ENCODE assay signal across 8 cellular contexts in the genomic region with DNA sequence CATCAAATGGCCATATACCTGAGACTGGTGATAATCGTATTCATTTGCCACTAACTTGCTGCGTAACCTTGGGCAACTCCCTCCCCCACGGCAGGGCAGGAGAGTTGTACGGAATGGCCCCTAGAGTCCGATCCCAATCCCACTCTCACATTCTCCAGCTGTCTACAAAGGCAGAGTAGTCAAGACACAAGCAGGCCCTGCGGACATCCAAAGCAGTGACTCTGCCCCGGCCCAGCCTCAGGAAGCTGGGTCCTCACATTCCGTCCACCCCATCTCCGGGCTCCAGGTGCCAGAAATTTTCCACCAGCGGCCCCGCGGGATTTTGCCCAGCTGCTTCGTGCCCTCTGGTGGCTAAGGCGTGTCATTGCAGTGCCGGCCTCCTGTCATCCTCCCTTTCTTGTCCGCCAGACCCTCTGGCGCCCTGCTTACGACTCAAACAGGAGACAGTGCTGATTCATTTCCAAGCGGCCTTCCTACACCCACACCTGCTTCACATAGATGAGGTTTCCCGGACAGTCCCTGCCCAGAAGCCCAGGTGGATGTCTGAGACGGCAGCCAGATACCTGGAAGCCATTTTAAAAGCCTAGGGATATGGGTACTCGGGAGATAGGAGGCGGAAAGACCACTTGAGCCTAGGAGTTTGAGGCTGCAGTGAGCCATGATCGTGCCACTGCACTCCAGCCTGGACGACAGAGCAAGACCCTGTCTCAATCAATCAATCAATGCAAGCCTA. TPM values are rescaled to one million over a fixed set of nuclear protein-coding genes. Genes with fewer than 3 reads are reported as not detected.
DNase-seq lines count a peak whose midpoint lies in the region; ATAC-seq and TF ChIP-seq lines count a peak whose summit lies in the region.

No MANE protein-coding gene starts in this region.

- H3K27ac ChIP-seq in H9 (ENCODE audit: insufficient read length, low read depth, low read length) (no peak overlapping the region), layer of hippocampus (ENCODE audit: low read depth, low read length) (peak overlapping the region; percentile 8)

- intact Hi-C loops in activated CD4-positive, alpha-beta T cell treated with anti-CD3 and anti-CD28 coated beads for 36 hours (cut with DNase I, micrococcal nuclease): loop anchor here (1.0 to 5.0 kb wide), 6 partner anchors 35 to 394 kb away; a partner anchor contains a TSS

- peaks cover 7% of the 10 kb centered on the region; the same call in 1 of the 2 replicates for H3K4me1 ChIP-seq in H9 (ENCODE audit: insufficient read depth, low read length)

- peaks cover 33 to 35% of the 10 kb centered on the region in 2 experiments for H3K4me1 Mint-ChIP-seq in H9
- H3K4me1 Mint-ChIP-seq in activated CD4-positive, alpha-beta T cell treated with anti-CD3 and anti-CD28 coated beads for 36 hours: peaks cover 69% of the 10 kb centered on the region
- peaks cover 65% of the 10 kb centered on the region for H3K4me1 Mint-ChIP-seq in chondrocyte (ENCODE audit: low read depth)

- H2BK120ac ChIP-seq in H9 (ENCODE audit: low read depth, low read length, poor library complexity, severe bottlenecking): no peak overlapping the region

- H4K91ac ChIP-seq in H9 (ENCODE audit: insufficient read length, low read depth, low read length): no peak overlapping the region

- no peaks in the 10 kb centered on the region for H3K36me3 Mint-ChIP-seq in H9 (ENCODE audit: insufficient read depth in 1 of 3, low read depth in 3 of 3)
- H3K36me3 Mint-ChIP-seq in activated CD4-positive, alpha-beta T cell treated with anti-CD3 and anti-CD28 coated beads for 36 hours (ENCODE audit: low read depth): no peaks in the 10 kb centered on the region
- H3K36me3 Mint-ChIP-seq in chondrocyte (ENCODE audit: low read depth): no peaks in the 10 kb centered on the region

- H3K9ac ChIP-seq in H9 (ENCODE audit: extremely low read depth, insufficient read length, low read length): no peak overlapping the region

- H2BK15ac ChIP-seq in H9 (ENCODE audit: low read depth, low read length): no peak overlapping the region

- no peaks in the 10 kb centered on the region for H3K9me3 ChIP-seq in H9 (ENCODE audit: control insufficient read depth, low read depth, low read length)

- H3K14ac ChIP-seq in H9 (ENCODE audit: insufficient read depth, low read length): no peak overlapping the region

- H3T11ph ChIP-seq in H9 (ENCODE audit: low read length): no peak overlapping the region

- H3K27me3 ChIP-seq in H9 (ENCODE audit: insufficient read depth, low read length): no peaks in the 10 kb centered on the region
- H3K27me3 ChIP-seq in layer of hippocampus (ENCODE audit: control insufficient read depth, insufficient read depth, low read length): no peaks in the 10 kb centered on the region

- no CpG with 5 or more reads among the region's 25 CpGs for WGBS in H9 (ENCODE audit: extremely low coverage, insufficient read length, low lambda C conversion rate)

- H3K4me3 ChIP-seq in AG04449 (ENCODE audit: low read depth, low read length): peak overlapping the region; percentile 23

- H3K23ac ChIP-seq in H9 (ENCODE audit: insufficient read length, low read depth, low read length): no peak overlapping the region

- no peak overlapping the region for H4K8ac ChIP-seq in H9 (replicated peaks; ENCODE audit: insufficient read length, low read depth, low read length)

- H3K4me3 Mint-ChIP-seq in H9 (peak overlapping the region; percentile 27 to 39; a peak in 4 of 5 replicates), chondrocyte (ENCODE audit: unreplicated experiment) (peak overlapping the region; percentile 49)
- peak overlapping the region; percentile 39 for H3K4me3 Mint-ChIP-seq in activated CD4-positive, alpha-beta T cell treated with anti-CD3 and anti-CD28 coated beads for 36 hours

- peak overlapping the region; percentile 4 for H3K18ac ChIP-seq in H9 (ENCODE audit: insufficient read length, low read depth, low read length)

- H3K27me3 Mint-ChIP-seq in H9 (ENCODE audit: low read depth) (peaks cover 15% of the 10 kb centered on the region), chondrocyte (ENCODE audit: low read depth) (no peaks in the 10 kb centered on the region)
- no peaks in the 10 kb centered on the region for H3K27me3 Mint-ChIP-seq in activated CD4-positive, alpha-beta T cell treated with anti-CD3 and anti-CD28 coated beads for 36 hours

- H4K5ac ChIP-seq in H9 (ENCODE audit: insufficient read length, low read depth, low read length): no peak overlapping the region

- H3K4ac ChIP-seq in H9 (ENCODE audit: low read depth, low read length): no peak overlapping the region

- H3K27ac Mint-ChIP-seq in H9: peak overlapping the region in 2 of 3 experiments; percentile 32 to 96; a peak in 4 of 7 replicates
- peak overlapping the region; percentile 83 for H3K27ac Mint-ChIP-seq in activated CD4-positive, alpha-beta T cell treated with anti-CD3 and anti-CD28 coated beads for 36 hours
- H3K27ac Mint-ChIP-seq in chondrocyte (ENCODE audit: unreplicated experiment): peak overlapping the region; percentile 99

- peaks cover 3% of the 10 kb centered on the region for H4K20me1 ChIP-seq in H9 (ENCODE audit: control insufficient read depth, insufficient read depth, insufficient read length)

- CTCF ChIA-PET in AG04449 (lab: Yijun Ruan, JAX): interaction anchor here (0.5 to 7.6 kb wide), 26 partner anchors 9 to 215 kb away, joined by 3 to 401 read pairs (median 6); a partner anchor contains a TSS
- CTCF ChIA-PET in activated CD4-positive, alpha-beta T cell treated with anti-CD3 and anti-CD28 coated beads for 36 hours (lab: Charles Lee): interaction anchor here (0.6 to 6.3 kb wide), 22 partner anchors 13 to 104 kb away, joined by 3 to 97 read pairs (median 6); a partner anchor contains a TSS

- no peak overlapping the region for H2AK5ac ChIP-seq in H9 (ENCODE audit: insufficient read length, low read length)

- H3K9me3 Mint-ChIP-seq in H9 (no peaks in the 10 kb centered on the region), chondrocyte (ENCODE audit: low read depth) (no peaks in the 10 kb centered on the region)
- no peaks in the 10 kb centered on the region for H3K9me3 Mint-ChIP-seq in activated CD4-positive, alpha-beta T cell treated with anti-CD3 and anti-CD28 coated beads for 36 hours (ENCODE audit: low read depth)

- no peaks in the 10 kb centered on the region for H3K79me2 ChIP-seq in H9 (ENCODE audit: insufficient read depth, low read length)

- H2BK12ac ChIP-seq in H9 (ENCODE audit: insufficient read length, low read depth, low read length): no peak overlapping the region

- H2BK5ac ChIP-seq in H9 (ENCODE audit: insufficient read length, low read length): no peak overlapping the region

- TF ChIP-seq CTCF in AG04449 (IDR thresholded peaks at IDR 0.05; ENCODE audit: insufficient read depth, low read length, missing control alignments) (peak; percentile 99), H9 (conservative IDR thresholded peaks at IDR 0.05) (peak; percentile 99), chondrocyte (IDR thresholded peaks at IDR 0.05) (peak; percentile 99)

- no peak overlapping the region for H2BK20ac ChIP-seq in H9 (ENCODE audit: low read depth, low read length, poor library complexity, severe bottlenecking)

- H2AFZ ChIP-seq in H9 (ENCODE audit: low read length): no peak overlapping the region

- DNase-seq in AG04449 (ENCODE audit: low read depth, low spot score) (no peak), H9 (peak; percentile 96), NCI-H446 treated with DMSO at 0.1 percent for 48 hours (lab: John Stamatoyannopoulos, UW) (peak; percentile 83), chondrocyte (ENCODE audit: low spot score) (no peak)
- DNase-seq in activated CD4-positive, alpha-beta T cell treated with anti-CD3 and anti-CD28 coated beads for 36 hours: peak; percentile 93
- DNase-seq in stimulated activated CD4-positive, alpha-beta T cell treated with anti-CD3 and anti-CD28 coated beads, Interleukin-1b, Interleukin-23, amount 100 ng/mL, for 1 hour (ENCODE audit: low read depth in 2 of 2): peak; percentile 64 to 67

- H3K56ac ChIP-seq in H9 (ENCODE audit: insufficient read length, low read depth, low read length): no peak overlapping the region

- POLR2A ChIA-PET in AG04449 (lab: Yijun Ruan, JAX): interaction anchor here (0.8 to 2.4 kb wide), 9 partner anchors 13 to 66 kb away, joined by 3 to 27 read pairs (median 5); a partner anchor contains a TSS
- POLR2A ChIA-PET in activated CD4-positive, alpha-beta T cell treated with anti-CD3 and anti-CD28 coated beads for 36 hours (lab: Charles Lee): interaction anchor here (1.0 to 1.7 kb wide), 4 partner anchors 10 to 66 kb away, joined by 4 to 5 read pairs (median 4); a partner anchor contains a TSS

- no peaks in the 10 kb centered on the region for H3K79me1 ChIP-seq in H9 (ENCODE audit: insufficient read depth, low read depth, low read length, poor library complexity, severe bottlenecking)

- H3K23me2 ChIP-seq in H9 (ENCODE audit: insufficient read length, low read depth, low read length, poor library complexity, severe bottlenecking): no peaks in the 10 kb centered on the region

- ATAC-seq in activated CD4-positive, alpha-beta T cell treated with anti-CD3 and anti-CD28 coated beads for 36 hours: peak; percentile 15
- ATAC-seq in GM19023 (IDR thresholded peaks at IDR 0.05; ENCODE audit: unreplicated experiment): no peak

- peak overlapping the region; percentile 23 for H3K4me2 ChIP-seq in H9 (ENCODE audit: insufficient read depth, insufficient read length, low read length)

RNA-seq across cellular contexts. Expression of a gene that starts 2.9 kb away (rescaled TPM):
- 0.57 and 0.92 TPM in 2 replicates for total RNA-seq in H9 (2021)
- 1 to 10 TPM; 3.3 to 7.0 TPM for total RNA-seq in activated CD4-positive, alpha-beta T cell treated with anti-CD3 and anti-CD28 coated beads for 36 hours
- total RNA-seq in chondrocyte: 15.4 to 22.2 TPM (median 18.9 TPM) in 3 replicates

RNA-seq across cellular contexts. Expression of a gene that starts 19.5 kb away (rescaled TPM):
- total RNA-seq in H9 (2021) (not detected in 2 replicates), chondrocyte (6.5 to 10.8 TPM (median 8.7 TPM) in 3 replicates)
- not detected for total RNA-seq in activated CD4-positive, alpha-beta T cell treated with anti-CD3 and anti-CD28 coated beads for 36 hours

RNA-seq across cellular contexts. Expression of a gene that starts 22.9 kb away (rescaled TPM):
- total RNA-seq in H9 (2021) (9.0 and 9.3 TPM in 2 replicates), chondrocyte (331 to 404 TPM (median 388 TPM) in 3 replicates)
- total RNA-seq in activated CD4-positive, alpha-beta T cell treated with anti-CD3 and anti-CD28 coated beads for 36 hours: 100 to 1,000 TPM in 1 of 2 experiments, 10 to 100 TPM in 1; 84.8 to 166 TPM

RNA-seq across cellular contexts. Expression of a gene that starts 27.8 kb away (rescaled TPM):
- not detected in 2 replicates for total RNA-seq in H9 (2021)
- total RNA-seq in activated CD4-positive, alpha-beta T cell treated with anti-CD3 and anti-CD28 coated beads for 36 hours: 1 to 10 TPM; 2.4 to 3.4 TPM
- total RNA-seq in chondrocyte: 0.47 to 0.94 TPM in 2 of 3 replicates, not detected in the other

RNA-seq across cellular contexts. Expression of a gene that starts 32.7 kb away (rescaled TPM):
- total RNA-seq in H9 (2021) (not detected in 2 replicates), chondrocyte (1.4 to 12.1 TPM (median 10.9 TPM) in 3 replicates)
- total RNA-seq in activated CD4-positive, alpha-beta T cell treated with anti-CD3 and anti-CD28 coated beads for 36 hours: 100 to 1,000 TPM; 219 to 349 TPM

Comparison
In these comparisons a context has a peak if more than half of its experiments do, and no peak if none do; other contexts are left out.
1. DNase-seq: peak in H9 (single experiment), NCI-H446 treated with DMSO at 0.1 percent for 48 hours (single experiment), activated CD4-positive, alpha-beta T cell treated with anti-CD3 and anti-CD28 coated beads for 36 hours (single experiment) and stimulated activated CD4-positive, alpha-beta T cell treated with anti-CD3 and anti-CD28 coated beads, Interleukin-1b, Interleukin-23, amount 100 ng/mL, for 1 hour (2 of 2); none in AG04449 (single experiment) and chondrocyte (single experiment).
2. Peak in every context shown above with its lines, with median percentiles within 50 percentile points of each other: CTCF ChIP-seq, H3K27ac Mint-ChIP-seq and H3K4me3 Mint-ChIP-seq.